Comparison of ENCODE assay signal across 11 cellular contexts in the genomic region with DNA sequence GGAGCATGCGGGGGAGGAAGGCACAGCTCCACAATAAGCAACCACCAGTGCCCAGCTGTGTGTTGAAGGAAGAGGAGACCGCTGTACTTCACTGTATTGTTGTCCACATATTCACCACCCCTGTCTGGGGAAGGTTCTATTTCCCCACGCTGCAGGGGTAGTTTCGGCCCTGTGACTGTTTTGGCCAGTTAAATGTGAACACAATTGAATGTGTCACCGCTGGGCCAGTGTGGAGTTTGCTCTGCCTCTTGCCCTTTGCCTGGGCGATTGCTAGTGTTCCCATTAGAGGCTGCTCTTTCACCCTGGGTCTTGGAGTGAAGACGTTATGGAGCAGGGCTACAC. TPM values are rescaled to one million over a fixed set of nuclear protein-coding genes. Genes with fewer than 3 reads are reported as not detected.
DNase-seq lines count a peak whose midpoint lies in the region; ATAC-seq and TF ChIP-seq lines count a peak whose summit lies in the region.
"Had no signal": no experiment of that assay in that cellular context is flagged by ENCODE, and none has a peak within 500 bp of the region (broad histone marks: within the 10 kb centered on the region; RNA-seq: fewer than 3 reads in every experiment).

No MANE protein-coding gene starts in this region.

- H3K9ac ChIP-seq in endodermal cell (ENCODE audit: extremely low read depth, low read length, poor library complexity, severe bottlenecking): no peak overlapping the region

- H3K27me3 ChIP-seq in endodermal cell (ENCODE audit: control insufficient read depth, insufficient read depth, low read length, poor library complexity, severe bottlenecking): no peaks in the 10 kb centered on the region

- H3K4me3 ChIP-seq in endodermal cell (ENCODE audit: low read length): no peak overlapping the region
- H3K4me3 ChIP-seq: mucosa of descending colon had no signal

- H3K36me3 ChIP-seq in endodermal cell (ENCODE audit: control insufficient read depth, insufficient read depth, low read length): peaks cover 4% of the 10 kb centered on the region

- H3K9me3 ChIP-seq in endodermal cell (ENCODE audit: control insufficient read depth, low read length): no peaks in the 10 kb centered on the region
- H3K9me3 ChIP-seq: mucosa of descending colon had no signal

- H3K36me3 Mint-ChIP-seq in endodermal cell (ENCODE audit: low read depth) (peaks cover 12% of the 10 kb centered on the region), type B pancreatic cell (peaks cover 15% of the 10 kb centered on the region)
- H3K36me3 Mint-ChIP-seq: activated naive CD8-positive, alpha-beta T cell treated with anti-CD3 and anti-CD28 coated beads, Interleukin-2, amount 10 ng/mL, durations not matched to agents 7 days and 5 days had no signal

- no peaks in the 10 kb centered on the region for H3K4me1 ChIP-seq in endodermal cell (ENCODE audit: control insufficient read depth, insufficient read depth, low read length)

- H3K9me3 Mint-ChIP-seq in endodermal cell (no peaks in the 10 kb centered on the region), type B pancreatic cell (no peaks in the 10 kb centered on the region)
- H3K9me3 Mint-ChIP-seq: activated naive CD8-positive, alpha-beta T cell treated with anti-CD3 and anti-CD28 coated beads, Interleukin-2, amount 10 ng/mL, durations not matched to agents 7 days and 5 days had no signal

- no peak overlapping the region for H3K27ac Mint-ChIP-seq in endodermal cell
- H3K27ac Mint-ChIP-seq in type B pancreatic cell: peak overlapping the region; percentile 6
- H3K27ac Mint-ChIP-seq: activated naive CD8-positive, alpha-beta T cell treated with anti-CD3 and anti-CD28 coated beads, Interleukin-2, amount 10 ng/mL, durations not matched to agents 7 days and 5 days had no signal

- no peaks in the 10 kb centered on the region for H3K27me3 Mint-ChIP-seq in endodermal cell (ENCODE audit: insufficient read depth)
- H3K27me3 Mint-ChIP-seq in type B pancreatic cell: no peaks in the 10 kb centered on the region
- H3K27me3 Mint-ChIP-seq: activated naive CD8-positive, alpha-beta T cell treated with anti-CD3 and anti-CD28 coated beads, Interleukin-2, amount 10 ng/mL, durations not matched to agents 7 days and 5 days had no signal

- H3K4me1 Mint-ChIP-seq in endodermal cell (peaks cover 6% of the 10 kb centered on the region), type B pancreatic cell (ENCODE audit: unreplicated experiment) (peaks cover 20% of the 10 kb centered on the region)

- TF ChIP-seq CTCF in endodermal cell (conservative IDR thresholded peaks at IDR 0.05): no peak
- no peak for TF ChIP-seq CTCF in type B pancreatic cell (conservative IDR thresholded peaks at IDR 0.05)

- H3K4me3 Mint-ChIP-seq in endodermal cell: no peak overlapping the region
- no peak overlapping the region for H3K4me3 Mint-ChIP-seq in type B pancreatic cell
- H3K4me3 Mint-ChIP-seq: activated naive CD8-positive, alpha-beta T cell treated with anti-CD3 and anti-CD28 coated beads, Interleukin-2, amount 10 ng/mL, durations not matched to agents 7 days and 5 days had no signal

- peak overlapping the region; percentile 5 for H3K27ac ChIP-seq in endodermal cell (ENCODE audit: low read depth, low read length)

- DNase-seq in OCI-M1 (lab: John Stamatoyannopoulos, UW) (peak; percentile 9), endodermal cell (no peak), left lobe of liver (ENCODE audit: low spot score) (peak; percentile 83), type B pancreatic cell (ENCODE audit: extremely low spot score, unreplicated experiment) (no peak), NCI-H2171 treated with DMSO at 0.1 percent for 48 hours (lab: John Stamatoyannopoulos, UW) (no peak), NCI-H510A treated with DMSO at 0.1 percent for 48 hours (lab: John Stamatoyannopoulos, UW) (no peak)
- no peak for DNase-seq in activated CD8-positive, alpha-beta memory T cell treated with anti-CD3 and anti-CD28 coated beads, Interleukin-2, amount 50 U/mL, for 4 hours
- DNase-seq: activated CD4-positive, alpha-beta T cell treated with anti-CD3 and anti-CD28 coated beads for 48 hours; activated naive CD8-positive, alpha-beta T cell treated with anti-CD3 and anti-CD28 coated beads, Interleukin-2, amount 10 ng/mL, durations not matched to agents 7 days and 5 days; GOT3; mucosa of descending colon had no signal

- WGBS in endodermal cell (ENCODE audit: insufficient coverage in 1 of 2, insufficient read length in 1 of 2), 2 experiments: 60 to 81% methylated on average over 4 to 7 of the region's 7 CpGs

- ATAC-seq in left lobe of liver: peak; percentile 96
- ATAC-seq: mucosa of descending colon had no signal

RNA-seq across cellular contexts. Expression of gene UBE4B, which starts 32.6 kb away (rescaled TPM):
- 10 to 100 TPM; 62.7 to 73.3 TPM for total RNA-seq in endodermal cell
- polyA plus RNA-seq in endodermal cell (2013, experiment 1 of 2): 45.2 TPM
- polyA plus RNA-seq in endodermal cell (2013, experiment 2 of 2): 41.2 TPM
- 21.6 TPM for total RNA-seq in left lobe of liver
- total RNA-seq in type B pancreatic cell (ENCODE audit: low replicate concordance): 55.1 and 58.7 TPM in 2 replicates

Comparison
In these comparisons a context has a peak if more than half of its experiments do, and no peak if none do; other contexts are left out.
1. DNase-seq: peak in OCI-M1 (single experiment) and left lobe of liver (single experiment); none in endodermal cell (single experiment), type B pancreatic cell (single experiment), NCI-H2171 treated with DMSO at 0.1 percent for 48 hours (single experiment), activated CD8-positive, alpha-beta memory T cell treated with anti-CD3 and anti-CD28 coated beads, Interleukin-2, amount 50 U/mL, for 4 hours (single experiment) and NCI-H510A treated with DMSO at 0.1 percent for 48 hours (single experiment).